In genomic region chr19:46475976-46476375, GRCh38 we compare ENCODE assay signal across 20 cellular contexts. TPM values are rescaled to one million over a fixed set of nuclear protein-coding genes. Genes with fewer than 3 reads are reported as not detected.
"Had no signal": no experiment of that assay in that cellular context is flagged by ENCODE, and none has a peak within 500 bp of the region (broad histone marks: within the 10 kb centered on the region; RNA-seq: fewer than 3 reads in every experiment).

No MANE protein-coding gene starts in this region.

- H3K4me3 ChIP-seq: gastroesophageal sphincter, left lung, psoas muscle, right lobe of liver, SJSA1, testis had no signal

- H3K4me3 Mint-ChIP-seq: activated CD4-positive, alpha-beta T cell treated with anti-CD3 and anti-CD28 coated beads, Interleukin-2, amount 10 ng/mL, durations not matched to agents 7 days and 5 days; activated naive CD8-positive, alpha-beta T cell treated with anti-CD3 and anti-CD28 coated beads, Interleukin-2, amount 50 U/mL, for 24 hours; activated T-helper 1 cell treated with anti-CD3 and anti-CD28 coated beads, Interleukin-12 subunit alpha, Interleukin-12 subunit beta, Interleukin-2, Interleukin-4 antibody, amounts not matched to agents 30 ng/mL and 10 ng/mL and 1 ng/mL, durations not matched to agents 14 hours and 24 hours and 36 hours; dendritic cell treated with granulocyte-macrophage colony-stimulating factor and Interleukin-4, amounts not matched to agents 40 ng/mL and 50 ng/mL, for 4 days; memory B cell; natural killer cell treated with Interleukin-12 subunit alpha and Interleukin-12 subunit beta and Interleukin-15 and Interleukin-18, amount 100 ng/mL, for 72 hours; stimulated activated naive CD8-positive, alpha-beta T cell treated with anti-CD3 and anti-CD28 coated beads, Interleukin-15, amount 100 ng/mL, for 72 hours had no signal

- H3K27ac Mint-ChIP-seq: activated CD4-positive, alpha-beta T cell treated with anti-CD3 and anti-CD28 coated beads, Interleukin-2, amount 10 ng/mL, durations not matched to agents 7 days and 5 days; activated naive CD8-positive, alpha-beta T cell treated with anti-CD3 and anti-CD28 coated beads, Interleukin-2, amount 50 U/mL, for 24 hours; activated T-helper 1 cell treated with anti-CD3 and anti-CD28 coated beads, Interleukin-12 subunit alpha, Interleukin-12 subunit beta, Interleukin-2, Interleukin-4 antibody, amounts not matched to agents 30 ng/mL and 10 ng/mL and 1 ng/mL, durations not matched to agents 14 hours and 24 hours and 36 hours; dendritic cell treated with granulocyte-macrophage colony-stimulating factor and Interleukin-4, amounts not matched to agents 40 ng/mL and 50 ng/mL, for 4 days; memory B cell; natural killer cell treated with Interleukin-12 subunit alpha and Interleukin-12 subunit beta and Interleukin-15 and Interleukin-18, amount 100 ng/mL, for 72 hours; stimulated activated naive CD8-positive, alpha-beta T cell treated with anti-CD3 and anti-CD28 coated beads, Interleukin-15, amount 100 ng/mL, for 72 hours had no signal

- H3K27me3 ChIP-seq: SJSA1, testis had no signal

- H3K36me3 Mint-ChIP-seq: memory B cell; natural killer cell treated with Interleukin-12 subunit alpha and Interleukin-12 subunit beta and Interleukin-15 and Interleukin-18, amount 100 ng/mL, for 72 hours had no signal

- H3K27ac ChIP-seq: epithelial cell of prostate, gastroesophageal sphincter, left lung, psoas muscle, right lobe of liver, SJSA1, testis had no signal

- DNase-seq: activated CD4-positive, alpha-beta T cell treated with anti-CD3 and anti-CD28 coated beads, Interleukin-2, amount 10 ng/mL, durations not matched to agents 7 days and 5 days; activated CD8-positive, alpha-beta memory T cell treated with anti-CD3 and anti-CD28 coated beads for 24 hours; activated naive CD4-positive, alpha-beta T cell treated with Interleukin-2 at 50 U/mL for 16 hours; activated naive CD8-positive, alpha-beta T cell treated with anti-CD3 and anti-CD28 coated beads, Interleukin-2, amount 50 U/mL, for 24 hours; effector memory CD4-positive, alpha-beta T cell; left lung; psoas muscle; right lobe of liver; stimulated activated CD4-positive, alpha-beta T cell treated with anti-CD3 and anti-CD28 coated beads, Interleukin-1b, Interleukin-23, amount 100 ng/mL, for 48 hours; stimulated activated naive CD8-positive, alpha-beta T cell treated with anti-CD3 and anti-CD28 coated beads, Interleukin-15, amount 100 ng/mL, for 72 hours; testis had no signal

- H3K9me3 ChIP-seq: gastroesophageal sphincter, left lung, psoas muscle, right lobe of liver, SJSA1, testis had no signal

- H3K9me3 Mint-ChIP-seq: activated CD4-positive, alpha-beta T cell treated with anti-CD3 and anti-CD28 coated beads, Interleukin-2, amount 10 ng/mL, durations not matched to agents 7 days and 5 days; activated naive CD8-positive, alpha-beta T cell treated with anti-CD3 and anti-CD28 coated beads, Interleukin-2, amount 50 U/mL, for 24 hours; activated T-helper 1 cell treated with anti-CD3 and anti-CD28 coated beads, Interleukin-12 subunit alpha, Interleukin-12 subunit beta, Interleukin-2, Interleukin-4 antibody, amounts not matched to agents 30 ng/mL and 10 ng/mL and 1 ng/mL, durations not matched to agents 14 hours and 24 hours and 36 hours; dendritic cell treated with granulocyte-macrophage colony-stimulating factor and Interleukin-4, amounts not matched to agents 40 ng/mL and 50 ng/mL, for 4 days; memory B cell; natural killer cell treated with Interleukin-12 subunit alpha and Interleukin-12 subunit beta and Interleukin-15 and Interleukin-18, amount 100 ng/mL, for 72 hours; stimulated activated naive CD8-positive, alpha-beta T cell treated with anti-CD3 and anti-CD28 coated beads, Interleukin-15, amount 100 ng/mL, for 72 hours had no signal

- H3K4me1 Mint-ChIP-seq: memory B cell had no signal

- H3K36me3 ChIP-seq: gastroesophageal sphincter, left lung, right lobe of liver, SJSA1 had no signal

RNA-seq across cellular contexts. Expression of gene PNMA8A, which starts 4.6 kb away (rescaled TPM):
- total RNA-seq: activated CD4-positive, alpha-beta T cell treated with anti-CD3 and anti-CD28 coated beads, Interleukin-2, amount 10 ng/mL, durations not matched to agents 7 days and 5 days; activated T-helper 1 cell treated with anti-CD3 and anti-CD28 coated beads, Interleukin-12 subunit alpha, Interleukin-12 subunit beta, Interleukin-2, Interleukin-4 antibody, amounts not matched to agents 30 ng/mL and 10 ng/mL and 1 ng/mL, durations not matched to agents 14 hours and 24 hours and 36 hours; natural killer cell treated with Interleukin-12 subunit alpha and Interleukin-12 subunit beta and Interleukin-15 and Interleukin-18, amount 100 ng/mL, for 72 hours had no signal

RNA-seq across cellular contexts. Expression of gene PNMA8B, which starts 19.7 kb away (rescaled TPM):
- total RNA-seq: activated T-helper 1 cell treated with anti-CD3 and anti-CD28 coated beads, Interleukin-12 subunit alpha, Interleukin-12 subunit beta, Interleukin-2, Interleukin-4 antibody, amounts not matched to agents 30 ng/mL and 10 ng/mL and 1 ng/mL, durations not matched to agents 14 hours and 24 hours and 36 hours; natural killer cell treated with Interleukin-12 subunit alpha and Interleukin-12 subunit beta and Interleukin-15 and Interleukin-18, amount 100 ng/mL, for 72 hours; SJSA1 had no signal
- polyA plus RNA-seq: keratinocyte had no signal

RNA-seq across cellular contexts. Expression of gene PNMA8C, which starts 47.2 kb away (rescaled TPM):
- total RNA-seq: activated CD4-positive, alpha-beta T cell treated with anti-CD3 and anti-CD28 coated beads, Interleukin-2, amount 10 ng/mL, durations not matched to agents 7 days and 5 days; activated T-helper 1 cell treated with anti-CD3 and anti-CD28 coated beads, Interleukin-12 subunit alpha, Interleukin-12 subunit beta, Interleukin-2, Interleukin-4 antibody, amounts not matched to agents 30 ng/mL and 10 ng/mL and 1 ng/mL, durations not matched to agents 14 hours and 24 hours and 36 hours; natural killer cell treated with Interleukin-12 subunit alpha and Interleukin-12 subunit beta and Interleukin-15 and Interleukin-18, amount 100 ng/mL, for 72 hours; omental fat pad; psoas muscle; right lobe of liver; SJSA1 had no signal
- polyA plus RNA-seq: keratinocyte had no signal
